Comparison of ENCODE assay signal across 1 cellular context in the genomic region with DNA sequence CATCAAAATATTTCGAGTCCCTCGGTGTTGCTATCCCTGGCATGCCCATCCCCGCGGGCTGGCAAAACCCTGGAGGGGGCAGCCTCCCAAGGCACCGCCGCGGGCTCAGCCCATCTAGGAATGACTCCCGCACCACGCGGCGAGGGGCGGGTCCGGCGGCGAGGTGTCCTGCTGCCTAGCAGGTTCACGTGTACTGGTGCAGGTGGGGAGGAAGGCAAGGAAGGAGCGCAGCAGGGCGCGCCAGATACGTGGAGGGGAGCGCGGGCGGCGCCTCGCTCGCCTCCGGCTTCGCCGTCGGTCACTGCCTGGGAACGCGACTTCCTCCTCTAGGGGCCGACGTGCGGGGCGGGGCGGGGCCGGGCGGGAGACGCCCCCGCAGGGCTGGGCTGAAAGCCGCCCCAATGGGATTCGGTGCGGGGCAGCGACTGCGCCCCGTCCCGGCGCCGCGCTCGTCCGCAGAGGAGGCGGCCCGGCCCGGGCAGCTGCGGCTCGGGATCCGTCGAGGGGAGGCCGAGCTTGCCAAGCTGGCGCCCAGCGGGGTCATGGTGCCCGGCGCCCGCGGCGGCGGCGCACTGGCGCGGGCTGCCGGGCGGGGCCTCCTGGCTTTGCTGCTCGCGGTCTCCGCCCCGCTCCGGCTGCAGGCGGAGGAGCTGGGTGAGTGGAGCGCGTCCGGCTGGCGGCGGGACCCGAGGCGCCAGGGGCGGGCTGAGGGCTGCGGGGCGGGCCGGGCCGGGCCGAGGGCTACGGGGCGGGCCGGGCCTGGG.
TF ChIP-seq lines count a peak whose summit lies in the region.

Gene DCBLD1 (plus strand): TSS at position 435 of the 764 bp plus-strand sequence. CDS start 108 bp downstream, at position 543.

TF ChIP-seq in SK-N-SH treated with all-trans-retinoic acid at 6 μM for 48 hours, 23 proteins besides CTCF, POLR2A, EP300 and RAD21 (continued from another document):
- TF ChIP-seq, protein P1, sequence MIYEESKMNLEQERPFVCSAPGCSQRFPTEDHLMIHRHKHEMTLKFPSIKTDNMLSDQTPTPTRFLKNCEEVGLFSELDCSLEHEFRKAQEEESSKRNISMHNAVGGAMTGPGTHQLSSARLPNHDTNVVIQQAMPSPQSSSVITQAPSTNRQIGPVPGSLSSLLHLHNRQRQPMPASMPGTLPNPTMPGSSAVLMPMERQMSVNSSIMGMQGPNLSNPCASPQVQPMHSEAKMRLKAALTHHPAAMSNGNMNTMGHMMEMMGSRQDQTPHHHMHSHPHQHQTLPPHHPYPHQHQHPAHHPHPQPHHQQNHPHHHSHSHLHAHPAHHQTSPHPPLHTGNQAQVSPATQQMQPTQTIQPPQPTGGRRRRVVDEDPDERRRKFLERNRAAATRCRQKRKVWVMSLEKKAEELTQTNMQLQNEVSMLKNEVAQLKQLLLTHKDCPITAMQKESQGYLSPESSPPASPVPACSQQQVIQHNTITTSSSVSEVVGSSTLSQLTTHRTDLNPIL (CRISPR knock-in tag; IDR thresholded peaks at IDR 0.05; ENCODE audit: low read depth): no peak
- TF ChIP-seq ZNF70 (CRISPR knock-in tag; IDR thresholded peaks at IDR 0.05): no peak
